ENCODE assay signal across 18 cellular contexts in genomic region chr1:186026946-186027345, GRCh38.
A peak's percentile ranks its signal among the peaks of the same experiment; 100 is the strongest.
DNase-seq lines count a peak whose midpoint lies in the region; ATAC-seq and TF ChIP-seq lines count a peak whose summit lies in the region.
"Had no signal": no experiment of that assay in that cellular context is flagged by ENCODE, and none has a peak within 500 bp of the region (broad histone marks: within the 10 kb centered on the region; RNA-seq: fewer than 3 reads in every experiment).

No MANE protein-coding gene starts in this region.

- H3K4me3 Mint-ChIP-seq in osteocyte (ENCODE audit: unreplicated experiment): no peak overlapping the region
- H3K4me3 Mint-ChIP-seq: B cell; CD4-positive, alpha-beta T cell; IgD-negative memory B cell had no signal

- H3K4me3 ChIP-seq in ACC112 (ENCODE audit: low read depth, low read length) (no peak overlapping the region), brain microvascular endothelial cell (ENCODE audit: low read depth, low read length) (no peak overlapping the region)
- H3K4me3 ChIP-seq: GM23248 had no signal

- in situ Hi-C loops in brain microvascular endothelial cell (cut with HindIII; ENCODE audit: low pct_ligation_motif_present, low sequenced_read_pairs): no loop called here

- peaks cover 44% of the 10 kb centered on the region for H3K36me3 Mint-ChIP-seq in osteocyte (ENCODE audit: unreplicated experiment)
- H3K36me3 Mint-ChIP-seq: IgD-negative memory B cell had no signal

- ATAC-seq in HG03521 (IDR thresholded peaks at IDR 0.05; ENCODE audit: unreplicated experiment) (no peak), GM21423 (IDR thresholded peaks at IDR 0.05; ENCODE audit: unreplicated experiment) (no peak)
- ATAC-seq: HCT116 had no signal

- H3K79me2 ChIP-seq in ACC112 (ENCODE audit: control insufficient read depth, insufficient read depth, low read length, unreplicated experiment): no peaks in the 10 kb centered on the region

- no peaks in the 10 kb centered on the region for H3K36me3 ChIP-seq in ACC112 (ENCODE audit: insufficient read depth, low read length)
- no peaks in the 10 kb centered on the region for H3K36me3 ChIP-seq in brain microvascular endothelial cell (replicated peaks)

- H3K27ac Mint-ChIP-seq in osteocyte (ENCODE audit: unreplicated experiment): peak overlapping the region; percentile 62
- H3K27ac Mint-ChIP-seq: B cell; CD4-positive, alpha-beta T cell; IgD-negative memory B cell had no signal

- peaks cover 13% of the 10 kb centered on the region for H3K4me1 Mint-ChIP-seq in osteocyte (ENCODE audit: unreplicated experiment)
- H3K4me1 Mint-ChIP-seq: B cell, IgD-negative memory B cell had no signal

- peaks cover 22% of the 10 kb centered on the region for H3K9me3 Mint-ChIP-seq in osteocyte (ENCODE audit: unreplicated experiment)

- 0 out of 2 replicates have a peak overlapping the region, but pooled peaks have one; percentile 0 for H3K27ac ChIP-seq in ACC112 (ENCODE audit: low read depth, low read length)
- no peak overlapping the region for H3K27ac ChIP-seq in brain microvascular endothelial cell
- H3K27ac ChIP-seq: GM23248 had no signal

- H3K4me1 ChIP-seq in ACC112 (ENCODE audit: control insufficient read depth, insufficient read depth, low read length, unreplicated experiment): no peaks in the 10 kb centered on the region

- DNase-seq in GM03348 (ENCODE audit: low spot score) (peak; percentile 1), brain microvascular endothelial cell (peak; percentile 46), osteocyte (ENCODE audit: extremely low spot score, unreplicated experiment) (no peak)
- DNase-seq in activated CD4-positive, alpha-beta T cell treated with anti-CD3 and anti-CD28 coated beads, Interleukin-2, amount 50 U/mL, for 4 hours: no peak
- DNase-seq: 8988T; ACHN; C1 segment of cervical spinal cord; Calu3; CD4-positive, alpha-beta T cell; DMS 273 treated with DMSO at 0.1 percent for 48 hours; GM23248; KG1 had no signal

- no peaks in the 10 kb centered on the region for H3K27me3 ChIP-seq in ACC112 (ENCODE audit: insufficient read depth, low read length)
- H3K27me3 ChIP-seq in brain microvascular endothelial cell (replicated peaks): no peaks in the 10 kb centered on the region

- H3K27me3 Mint-ChIP-seq in osteocyte (ENCODE audit: unreplicated experiment): no peaks in the 10 kb centered on the region
- H3K27me3 Mint-ChIP-seq: B cell; CD4-positive, alpha-beta T cell; IgD-negative memory B cell had no signal

- H2AFZ ChIP-seq in ACC112 (ENCODE audit: low read length, unreplicated experiment): no peak overlapping the region
- H2AFZ ChIP-seq: GM23248 had no signal

- TF ChIP-seq CTCF in brain microvascular endothelial cell (IDR thresholded peaks at IDR 0.05; ENCODE audit: low read depth, low read length, missing control alignments) (no peak), osteocyte (IDR thresholded peaks at IDR 0.05) (no peak)

Comparison
In these comparisons a context has a peak if more than half of its experiments do, and no peak if none do; other contexts are left out.
1. DNase-seq: peak in GM03348 (single experiment) and brain microvascular endothelial cell (single experiment); none in osteocyte (single experiment) and activated CD4-positive, alpha-beta T cell treated with anti-CD3 and anti-CD28 coated beads, Interleukin-2, amount 50 U/mL, for 4 hours (0 of 2).